ENCODE assay signal across 22 cellular contexts in genomic region chr21:35159881-35160280, GRCh38.
DNase-seq lines count a peak whose midpoint lies in the region; ATAC-seq, FAIRE-seq and TF ChIP-seq lines count a peak whose summit lies in the region.
"Had no signal": no experiment of that assay in that cellular context is flagged by ENCODE, and none has a peak within 500 bp of the region (broad histone marks: within the 10 kb centered on the region; RNA-seq: fewer than 3 reads in every experiment).

No MANE protein-coding gene starts in this region.

- H3K36me3 ChIP-seq in astrocyte (ENCODE audit: insufficient read depth, low read length) (no peaks in the 10 kb centered on the region), Karpas-422 (ENCODE audit: insufficient read depth, low read length) (no peaks in the 10 kb centered on the region)
- H3K36me3 ChIP-seq: ascending aorta, gastroesophageal sphincter, neutrophil, stomach had no signal

- H3K9me3 ChIP-seq in astrocyte (ENCODE audit: insufficient read depth, low read depth, low read length): peaks cover 4% of the 10 kb centered on the region
- no peaks in the 10 kb centered on the region for H3K9me3 ChIP-seq in Karpas-422 (ENCODE audit: low read length)
- H3K9me3 ChIP-seq: ascending aorta, neutrophil had no signal

- peak overlapping the region; percentile 83 for H3K27ac ChIP-seq in astrocyte (ENCODE audit: low read depth, low read length)
- H3K27ac ChIP-seq in foreskin keratinocyte: peak overlapping the region; percentile 87
- no peak overlapping the region for H3K27ac ChIP-seq in Karpas-422 (ENCODE audit: low read length)
- H3K27ac ChIP-seq: ascending aorta, coronary artery, gastroesophageal sphincter, neutrophil, stomach had no signal

- ATAC-seq in foreskin keratinocyte: peak; percentile 74
- no peak for ATAC-seq in stimulated activated naive CD8-positive, alpha-beta T cell treated with anti-CD3 and anti-CD28 coated beads, Interleukin-15, Interleukin-2, amounts not matched to agents 100 U/mL and 50 U/mL, for 24 hours
- ATAC-seq: CD8-positive, alpha-beta T cell; gastroesophageal sphincter; GM12878; Panc1; right cardiac atrium had no signal

- H3K9ac ChIP-seq in astrocyte (ENCODE audit: low read length): peak overlapping the region; percentile 13
- no peak overlapping the region for H3K9ac ChIP-seq in Karpas-422 (ENCODE audit: low read length)

- H3K4me3 Mint-ChIP-seq in astrocyte (ENCODE audit: unreplicated experiment): no peak overlapping the region
- H3K4me3 Mint-ChIP-seq: CD8-positive, alpha-beta T cell had no signal

- H3K9me2 ChIP-seq in Karpas-422 (replicated peaks; ENCODE audit: insufficient read depth, low read length): no peaks in the 10 kb centered on the region

- H4K20me1 ChIP-seq in astrocyte (ENCODE audit: insufficient read depth, low read length) (no peaks in the 10 kb centered on the region), Karpas-422 (ENCODE audit: insufficient read depth, low read depth, low read length) (no peaks in the 10 kb centered on the region)

- H3K4me1 ChIP-seq in astrocyte (ENCODE audit: insufficient read depth, low read length): peaks cover 11% of the 10 kb centered on the region
- H3K4me1 ChIP-seq in foreskin keratinocyte: peaks cover 29% of the 10 kb centered on the region
- peaks cover 8% of the 10 kb centered on the region; the same call in 1 of the 2 replicates for H3K4me1 ChIP-seq in Karpas-422 (ENCODE audit: low read length)
- H3K4me1 ChIP-seq: ascending aorta, gastroesophageal sphincter, stomach had no signal

- peak overlapping the region; percentile 19 for H2AFZ ChIP-seq in astrocyte (ENCODE audit: low read depth, low read length)
- H2AFZ ChIP-seq in Karpas-422 (ENCODE audit: low read length): no peak overlapping the region

- H3K27me3 ChIP-seq in astrocyte (ENCODE audit: insufficient read depth, low read length) (no peaks in the 10 kb centered on the region), foreskin keratinocyte (no peaks in the 10 kb centered on the region), Karpas-422 (ENCODE audit: low read length) (0 out of 2 replicates have a peak, but pooled peaks cover 2% of the 10 kb centered on the region)
- H3K27me3 ChIP-seq: ascending aorta, gastroesophageal sphincter, neutrophil, stomach had no signal

- H3K4me2 ChIP-seq in astrocyte (ENCODE audit: low read length) (peak overlapping the region; percentile 27), Karpas-422 (ENCODE audit: low read depth, low read length, poor library complexity, severe bottlenecking) (no peak overlapping the region)

- peaks cover 13% of the 10 kb centered on the region for H3K4me1 Mint-ChIP-seq in astrocyte (ENCODE audit: low read depth, unreplicated experiment)

- H3K4me3 ChIP-seq in astrocyte (ENCODE audit: insufficient read depth, low read depth, low read length) (no peak overlapping the region), Karpas-422 (ENCODE audit: low read length) (no peak overlapping the region)
- H3K4me3 ChIP-seq: ascending aorta, coronary artery, gastroesophageal sphincter, GM12878, stomach had no signal

- H3K36me3 Mint-ChIP-seq in astrocyte (ENCODE audit: low read depth, unreplicated experiment): peaks cover 6% of the 10 kb centered on the region
- H3K36me3 Mint-ChIP-seq: CD8-positive, alpha-beta T cell had no signal

- DNase-seq in AG08395 (ENCODE audit: low spot score): peak; percentile 20
- peak; percentile 7 for DNase-seq in HCEC 1CT
- peak; percentile 85 for DNase-seq in astrocyte (ENCODE audit: low read depth)
- peak; percentile 91 to 93 for DNase-seq in foreskin keratinocyte
- DNase-seq in SK-N-DZ (ENCODE audit: low spot score): no peak
- no peak for DNase-seq in stimulated activated naive CD8-positive, alpha-beta T cell treated with anti-CD3 and anti-CD28 coated beads, Interleukin-15, Interleukin-2, amounts not matched to agents 100 U/mL and 50 U/mL, for 24 hours
- no peak for DNase-seq in NCI-H69 (lab: John Stamatoyannopoulos, UW)
- DNase-seq in Karpas-422: no peak
- DNase-seq: activated CD4-positive, alpha-beta T cell treated with anti-CD3 and anti-CD28 coated beads, Interleukin-2, amount 50 U/mL, for 4 hours; activated T-cell treated with anti-CD3 and anti-CD28 coated beads for 4 hours; CD8-positive, alpha-beta T cell; Kasumi-1; NCI-H1417; right cardiac atrium; stomach had no signal

- peaks cover 12% of the 10 kb centered on the region for H3K9me3 Mint-ChIP-seq in astrocyte (ENCODE audit: unreplicated experiment)

- H3K79me2 ChIP-seq in astrocyte (ENCODE audit: insufficient read depth, low read length): no peaks in the 10 kb centered on the region
- no peaks in the 10 kb centered on the region for H3K79me2 ChIP-seq in Karpas-422 (ENCODE audit: low read length)

- no peak for TF ChIP-seq CTCF in astrocyte (IDR thresholded peaks at IDR 0.05; ENCODE audit: insufficient read depth, low read depth, low read length)
- TF ChIP-seq CTCF in foreskin keratinocyte (conservative IDR thresholded peaks at IDR 0.05): no peak

- peak overlapping the region; percentile 78 for H3K27ac Mint-ChIP-seq in astrocyte (ENCODE audit: unreplicated experiment)
- H3K27ac Mint-ChIP-seq: CD8-positive, alpha-beta T cell had no signal

- no peak for FAIRE-seq in astrocyte (lab: Jason Lieb, UNC)
- FAIRE-seq: endometrium, GM12878 had no signal

- H3K27me3 Mint-ChIP-seq in astrocyte (ENCODE audit: low read depth, unreplicated experiment): no peaks in the 10 kb centered on the region

Comparison
In these comparisons a context has a peak if more than half of its experiments do, and no peak if none do; other contexts are left out.
1. DNase-seq: peak in AG08395 (single experiment), HCEC 1CT (single experiment), astrocyte (single experiment) and foreskin keratinocyte (2 of 2); none in SK-N-DZ (single experiment), stimulated activated naive CD8-positive, alpha-beta T cell treated with anti-CD3 and anti-CD28 coated beads, Interleukin-15, Interleukin-2, amounts not matched to agents 100 U/mL and 50 U/mL, for 24 hours (single experiment), NCI-H69 (single experiment) and Karpas-422 (single experiment).